Comparison of ENCODE assay signal across 21 cellular contexts in genomic region chr16:5925850-5926249, GRCh38.
DNase-seq lines count a peak whose midpoint lies in the region; ATAC-seq, FAIRE-seq and TF ChIP-seq lines count a peak whose summit lies in the region.
"Had no signal": no experiment of that assay in that cellular context is flagged by ENCODE, and none has a peak within 500 bp of the region (broad histone marks: within the 10 kb centered on the region; RNA-seq: fewer than 3 reads in every experiment).

No MANE protein-coding gene starts in this region.

- H4K91ac ChIP-seq in H1 (replicated peaks; ENCODE audit: insufficient read length, low read length): no peak overlapping the region

- no peak overlapping the region for H2BK5ac ChIP-seq in H1 (ENCODE audit: low read depth, low read length)

- H3K4me1 Mint-ChIP-seq in GM23338: peaks cover 59% of the 10 kb centered on the region
- H3K4me1 Mint-ChIP-seq in HFFc6 (ENCODE audit: low read depth): no peaks in the 10 kb centered on the region
- H3K4me1 Mint-ChIP-seq: B cell; CD14-positive monocyte; CD8-positive, alpha-beta memory T cell had no signal

- peaks cover 22% of the 10 kb centered on the region for H3K4me1 ChIP-seq in GM23338 (ENCODE audit: insufficient read depth)
- peaks cover 41% of the 10 kb centered on the region for H3K4me1 ChIP-seq in HUES48 (ENCODE audit: control insufficient read depth, insufficient read depth, low read length)
- H3K4me1 ChIP-seq in H1 (replicated peaks in 1 of 4; ENCODE audit: control insufficient read depth in 3 of 4, insufficient read depth in 4 of 4, low read length in 3 of 4): peaks cover 3 to 13% (median 8%) of the 10 kb centered on the region in 4 experiments
- H3K4me1 ChIP-seq: HAP-1 had no signal

- H3K27me3 ChIP-seq in GM23338 (ENCODE audit: insufficient read depth): peaks cover 6% of the 10 kb centered on the region; the same call in 1 of the 2 replicates
- H3K27me3 ChIP-seq in HUES48 (ENCODE audit: control insufficient read depth, insufficient read depth, low read length): peaks cover 34% of the 10 kb centered on the region
- H3K27me3 ChIP-seq in H1 (replicated peaks in 1 of 4; ENCODE audit: control insufficient read depth in 3 of 4, extremely low read depth in 1 of 4, insufficient read depth in 3 of 4, low read length in 3 of 4): peaks cover 0 to 15% (median 6%) of the 10 kb centered on the region in 4 experiments; a peak in 5 of 7 replicates
- H3K27me3 ChIP-seq: BLaER1 had no signal

- CTCF ChIA-PET in H1 (lab: Charles Lee; ENCODE audit: partially characterized antibody): interaction anchor here (0.7 to 3.8 kb wide), 6 partner anchors 10 to 175 kb away, joined by 3 to 12 read pairs (median 4); no protein-coding TSS in a partner anchor

- peak overlapping the region; percentile 53 for H3K4me2 ChIP-seq in GM23338
- H3K4me2 ChIP-seq in H1 (ENCODE audit: insufficient read depth in 1 of 2, low read depth in 2 of 2, low read length in 2 of 2): peak overlapping the region; percentile 33 to 48; a peak in 3 of 4 replicates
- H3K4me2 ChIP-seq: BLaER1 had no signal

- H3K27ac ChIP-seq in GM23338 (ENCODE audit: low read depth) (no peak overlapping the region), HUES48 (ENCODE audit: low read depth, low read length) (peak overlapping the region; percentile 33), H1 (ENCODE audit: low read depth, low read length) (no peak overlapping the region)
- H3K27ac ChIP-seq: BLaER1 had no signal

- H2AK5ac ChIP-seq in H1 (ENCODE audit: low read depth, low read length): no peak overlapping the region

- H3K36me3 Mint-ChIP-seq in GM23338 (ENCODE audit: low read depth) (peaks cover 5% of the 10 kb centered on the region; the same call in 2 of the 3 replicates), HFFc6 (ENCODE audit: low read depth) (peaks cover 4% of the 10 kb centered on the region; the same call in 1 of the 2 replicates)
- H3K36me3 Mint-ChIP-seq: CD14-positive monocyte; CD8-positive, alpha-beta memory T cell had no signal

- no peak overlapping the region for H3K56ac ChIP-seq in H1 (replicated peaks; ENCODE audit: insufficient read length, low read depth, low read length)

- no peak overlapping the region for H3K4me3 Mint-ChIP-seq in GM23338
- no peak overlapping the region for H3K4me3 Mint-ChIP-seq in HFFc6
- H3K4me3 Mint-ChIP-seq: B cell; CD14-positive monocyte; CD4-positive, alpha-beta T cell; CD8-positive, alpha-beta memory T cell had no signal

- no peak for TF ChIP-seq RAD21 in H1 (IDR thresholded peaks at IDR 0.05 in 1 of 2, conservative IDR thresholded peaks at IDR 0.05 in 1 of 2; ENCODE audit: low read depth in 2 of 2, low read length in 2 of 2)

- H3K36me3 ChIP-seq in GM23338 (ENCODE audit: insufficient read depth) (no peaks in the 10 kb centered on the region), HUES48 (ENCODE audit: control insufficient read depth, insufficient read depth, low read length) (no peaks in the 10 kb centered on the region), H1 (ENCODE audit: control insufficient read depth in 2 of 4, insufficient read depth in 4 of 4, low read length in 3 of 4) (no peaks in the 10 kb centered on the region)
- H3K36me3 ChIP-seq: BLaER1, HAP-1 had no signal

- FAIRE-seq in H1 (lab: Jason Lieb, UNC): peak; percentile 84
- FAIRE-seq: D721Med, GM12891, GM18507 had no signal

- no peak overlapping the region for H3K4me3 ChIP-seq in GM23338
- H3K4me3 ChIP-seq in HUES48 (ENCODE audit: low read depth, low read length): no peak overlapping the region
- peak overlapping the region in 1 of 4 experiments; percentile 2; a peak in 1 of 8 replicates for H3K4me3 ChIP-seq in H1 (ENCODE audit: extremely low read depth in 1 of 4, insufficient read depth in 2 of 4, low read depth in 3 of 4, low read length in 4 of 4)
- H3K4me3 ChIP-seq: BLaER1, HAP-1 had no signal

- H3K9me3 Mint-ChIP-seq in GM23338 (peaks cover 7% of the 10 kb centered on the region; the same call in 1 of the 3 replicates), HFFc6 (peaks cover 59% of the 10 kb centered on the region)

- TF ChIP-seq EP300 in H1 (IDR thresholded peaks at IDR 0.05; ENCODE audit: borderline replicate concordance in 1 of 2, low read depth in 2 of 2, low read length in 2 of 2): no peak

- H4K20me1 ChIP-seq in GM23338 (replicated peaks; ENCODE audit: insufficient read depth) (no peaks in the 10 kb centered on the region), H1 (replicated peaks in 1 of 2; ENCODE audit: control insufficient read depth in 1 of 2, insufficient read depth in 2 of 2, low read length in 2 of 2) (no peaks in the 10 kb centered on the region)
- H4K20me1 ChIP-seq: BLaER1 had no signal

- H3F3A ChIP-seq in GM23338 (replicated peaks; ENCODE audit: low read depth): no peaks in the 10 kb centered on the region

- no peak overlapping the region for H4K8ac ChIP-seq in H1 (ENCODE audit: extremely low read depth, insufficient read depth, low read length)

- intact Hi-C loops in left cardiac atrium (cut with DNase I): no loop called here

- H3K79me2 ChIP-seq in GM23338 (replicated peaks; ENCODE audit: insufficient read depth): no peaks in the 10 kb centered on the region
- H3K79me2 ChIP-seq in H1 (ENCODE audit: control insufficient read depth in 1 of 2, insufficient read depth in 2 of 2, low read length in 2 of 2): no peaks in the 10 kb centered on the region

- H2AFZ ChIP-seq in GM23338: no peak overlapping the region
- H2AFZ ChIP-seq in H1 (ENCODE audit: low read length): no peak overlapping the region

- H3K9me3 ChIP-seq in HUES48 (ENCODE audit: control insufficient read depth, insufficient read depth, low read length): no peaks in the 10 kb centered on the region
- no peaks in the 10 kb centered on the region for H3K9me3 ChIP-seq in H1 (ENCODE audit: insufficient read depth in 2 of 2, low read depth in 1 of 2, low read length in 1 of 2)
- H3K9me3 ChIP-seq: BLaER1, HAP-1 had no signal

- no peak overlapping the region for H3K4ac ChIP-seq in H1 (replicated peaks; ENCODE audit: insufficient read length, low read depth, low read length)

- H3K27me3 Mint-ChIP-seq in GM23338 (ENCODE audit: insufficient read depth, low read depth, poor library complexity) (peaks cover 25% of the 10 kb centered on the region), HFFc6 (ENCODE audit: insufficient read depth) (no peaks in the 10 kb centered on the region; the same call in 1 of the 2 replicates)
- H3K27me3 Mint-ChIP-seq: B cell; CD4-positive, alpha-beta T cell; CD8-positive, alpha-beta memory T cell had no signal

- no peaks in the 10 kb centered on the region; the same call in 1 of the 2 replicates for H3K23me2 ChIP-seq in H1 (ENCODE audit: low read depth, low read length)

- 0 out of 2 replicates have a peak, but pooled peaks cover 4% of the 10 kb centered on the region for H3K9me2 ChIP-seq in GM23338 (ENCODE audit: insufficient read depth)

- peak; percentile 41 for DNase-seq in GM23338 (ENCODE audit: low spot score)
- peak in 1 of 2 experiments; percentile 39 for DNase-seq in H1 (ENCODE audit: low read depth in 1 of 2, low spot score in 2 of 2)
- DNase-seq in iPS-NIHi11 (ENCODE audit: low spot score): peak; percentile 18
- DNase-seq in HFFc6: no peak
- no peak for DNase-seq in left cardiac atrium
- no peak for DNase-seq in iPS-NIHi7 (ENCODE audit: extremely low spot score)
- DNase-seq: CD4-positive, alpha-beta T cell; CD8-positive, alpha-beta memory T cell; DMS 273 treated with DMSO at 0.1 percent for 48 hours; DMS79; EL; GF-D8 had no signal

- no peak overlapping the region for H3K14ac ChIP-seq in H1 (ENCODE audit: insufficient read length)

- no peak overlapping the region for H4K5ac ChIP-seq in H1 (ENCODE audit: insufficient read length, low read depth, low read length)

- peak; percentile 67 for ATAC-seq in GM23338
- no peak for ATAC-seq in left cardiac atrium
- ATAC-seq in GM21717 (IDR thresholded peaks at IDR 0.05; ENCODE audit: unreplicated experiment): no peak

- H3K79me1 ChIP-seq in H1 (ENCODE audit: low read depth, low read length): no peaks in the 10 kb centered on the region

- H3K18ac ChIP-seq in H1 (ENCODE audit: extremely low read depth, low read length): no peak overlapping the region

- H3K9ac ChIP-seq in HUES48 (ENCODE audit: low read depth, low read length): no peak overlapping the region
- no peak overlapping the region for H3K9ac ChIP-seq in H1 (replicated peaks in 1 of 4; ENCODE audit: extremely low read depth in 1 of 4, low read depth in 3 of 4, low read length in 3 of 4)
- H3K9ac ChIP-seq: BLaER1 had no signal

- H3K27ac Mint-ChIP-seq in GM23338 (no peak overlapping the region), HFFc6 (no peak overlapping the region)
- H3K27ac Mint-ChIP-seq: B cell; CD14-positive monocyte; CD4-positive, alpha-beta T cell; CD8-positive, alpha-beta memory T cell had no signal

- no peak overlapping the region for H2BK12ac ChIP-seq in H1 (ENCODE audit: low read depth, low read length)

- no peak overlapping the region for H3K23ac ChIP-seq in H1 (ENCODE audit: insufficient read length)

- POLR2A ChIA-PET in H1 (lab: Charles Lee; ENCODE audit: partially characterized antibody): interaction anchor here (0.5 to 1.8 kb wide), 2 partner anchors 9 to 15 kb away, joined by 3 to 5 read pairs; no protein-coding TSS in a partner anchor

- H2BK15ac ChIP-seq in H1 (ENCODE audit: low read length): no peak overlapping the region

- 35% methylated on average over 4 of the region's 4 CpGs; no CpG with 5 or more reads in 1 of the 2 experiments for WGBS in H1 (ENCODE audit: extremely low coverage in 1 of 2, insufficient coverage in 1 of 2, insufficient read length in 1 of 2, insufficient replicate concordance in 2 of 2, low coverage in 1 of 2, low lambda C conversion rate in 2 of 2, missing lambda C conversion rate in 1 of 2), 2 experiments

- no peak for TF ChIP-seq POLR2A in H1 (IDR thresholded peaks at IDR 0.05; ENCODE audit: control extremely low read depth in 1 of 2, low read depth in 2 of 2, low read length in 2 of 2)

- no peak overlapping the region for H2BK120ac ChIP-seq in H1 (replicated peaks; ENCODE audit: low read depth, low read length)

- TF ChIP-seq CTCF in GM23338 (conservative IDR thresholded peaks at IDR 0.05; ENCODE audit: low read depth in 2 of 2) (no peak), H1 (IDR thresholded peaks at IDR 0.05; ENCODE audit: control extremely low read depth in 1 of 3, insufficient read depth in 1 of 3, low read depth in 1 of 3, low read length in 3 of 3) (no peak), HFFc6 (IDR thresholded peaks at IDR 0.05) (no peak)

- no peak overlapping the region for H2BK20ac ChIP-seq in H1 (ENCODE audit: low read length)

TF ChIP-seq in GM23338, 12 proteins besides CTCF, POLR2A, EP300 and RAD21 (continues in another document):
- no peak for TF ChIP-seq CREB1 (CRISPR knock-in tag; IDR thresholded peaks at IDR 0.05; ENCODE audit: low read depth)
- no peak for TF ChIP-seq ZNF331 (CRISPR knock-in tag; IDR thresholded peaks at IDR 0.05; ENCODE audit: low read depth)
- TF ChIP-seq JUNB (IDR thresholded peaks at IDR 0.05; ENCODE audit: unreplicated experiment): no peak
- TF ChIP-seq POLR2AphosphoS5 (IDR thresholded peaks at IDR 0.05; ENCODE audit: low read depth): no peak

TF ChIP-seq in H1, 55 proteins besides CTCF, POLR2A, EP300 and RAD21:
- no peak for TF ChIP-seq TAF7 (optimal IDR thresholded peaks at IDR 0.05; ENCODE audit: borderline replicate concordance, low read depth, low read length)
- 0 out of 2 replicates have a peak, but pooled peaks have one; percentile 41 for TF ChIP-seq POU5F1 (IDR thresholded peaks at IDR 0.05; ENCODE audit: low read depth, low read length)
- TF ChIP-seq NANOG (IDR thresholded peaks at IDR 0.05; ENCODE audit: insufficient read depth, low read depth, low read length, poor library complexity, severe bottlenecking): peak; percentile 87

Comparison
In these comparisons a context has a peak if more than half of its experiments do, and no peak if none do; other contexts are left out.
1. DNase-seq: peak in GM23338 (single experiment) and iPS-NIHi11 (single experiment); none in HFFc6 (single experiment), left cardiac atrium (single experiment) and iPS-NIHi7 (single experiment).